8 cellular contexts compared by ENCODE assay signal in the genomic region with DNA sequence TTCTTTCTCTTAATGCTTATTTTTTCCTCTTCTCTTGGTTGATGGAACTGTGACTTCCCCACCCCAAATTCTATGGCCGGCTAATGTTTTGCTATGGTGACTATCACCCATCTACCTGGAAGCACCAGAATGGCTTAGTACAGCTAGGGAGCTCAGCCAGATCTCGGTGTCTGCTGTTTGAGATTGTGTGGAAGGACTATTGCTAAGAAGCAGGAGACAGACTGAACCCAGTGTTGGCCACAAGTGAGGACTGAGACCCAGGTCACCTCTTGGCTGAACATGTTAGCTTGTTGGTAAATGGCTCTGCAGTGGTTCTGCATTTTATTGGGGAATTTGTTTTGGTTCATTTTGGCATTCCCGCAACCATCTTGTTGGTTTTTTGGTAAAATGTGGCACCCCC. TPM values are rescaled to one million over a fixed set of nuclear protein-coding genes. Genes with fewer than 3 reads are reported as not detected.
A peak's percentile ranks its signal among the peaks of the same experiment; 100 is the strongest.
DNase-seq lines count a peak whose midpoint lies in the region; ATAC-seq, FAIRE-seq and TF ChIP-seq lines count a peak whose summit lies in the region.

No MANE protein-coding gene starts in this region.

- H2BK20ac ChIP-seq in H9 (ENCODE audit: low read depth, low read length, poor library complexity, severe bottlenecking) = no peak overlapping the region

- ATAC-seq in WTC11 = no peak
- no peak for ATAC-seq in gastroesophageal sphincter
- ATAC-seq in stimulated activated effector memory CD8-positive, alpha-beta T cell treated with anti-CD3 and anti-CD28 coated beads, Interleukin-12 subunit alpha, Interleukin-12 subunit beta, amount 100 ng/mL, for 72 hours = no peak
- no peak for ATAC-seq in HG03039 (IDR thresholded peaks at IDR 0.05; ENCODE audit: unreplicated experiment)
- no peak for ATAC-seq in GM19035 (IDR thresholded peaks at IDR 0.05; ENCODE audit: unreplicated experiment)

- TF ChIP-seq EP300 in gastroesophageal sphincter (IDR thresholded peaks at IDR 0.05) = no peak

- H4K8ac ChIP-seq in H9 (replicated peaks; ENCODE audit: insufficient read length, low read depth, low read length) = no peak overlapping the region

- H3K27me3 Mint-ChIP-seq in H9 (ENCODE audit: low read depth) (no peaks in the 10 kb centered on the region), WTC11 (ENCODE audit: low read depth) (no peaks in the 10 kb centered on the region)

- no peak overlapping the region for H2AFZ ChIP-seq in H9 (ENCODE audit: low read length)

- no CpG with 5 or more reads among the region's 3 CpGs for WGBS in H9 (ENCODE audit: extremely low coverage, insufficient read length, low lambda C conversion rate)
- WGBS in gastroesophageal sphincter (ENCODE audit: low coverage in 1 of 2), 2 donors = 38 to 60% methylated on average over 2 to 3 of the region's 3 CpGs

- H3K9me3 ChIP-seq in H9 (ENCODE audit: control insufficient read depth, low read depth, low read length) = no peaks in the 10 kb centered on the region
- H3K9me3 ChIP-seq in gastroesophageal sphincter = no peaks in the 10 kb centered on the region

- no peaks in the 10 kb centered on the region for H4K20me1 ChIP-seq in H9 (ENCODE audit: control insufficient read depth, insufficient read depth, insufficient read length)

- H3K23me2 ChIP-seq in H9 (ENCODE audit: insufficient read length, low read depth, low read length, poor library complexity, severe bottlenecking) = peaks cover 22% of the 10 kb centered on the region

- H2BK120ac ChIP-seq in H9 (ENCODE audit: low read depth, low read length, poor library complexity, severe bottlenecking) = no peak overlapping the region

- H3K27ac ChIP-seq in H9 (ENCODE audit: insufficient read length, low read depth, low read length) (peak overlapping the region; percentile 53), gastroesophageal sphincter (peak overlapping the region; percentile 52 to 100 (median 96))

- no peak for TF ChIP-seq POLR2A in gastroesophageal sphincter (IDR thresholded peaks at IDR 0.05)

- no peak overlapping the region for H2BK15ac ChIP-seq in H9 (ENCODE audit: low read depth, low read length)

- H3K9me3 Mint-ChIP-seq in H9 = no peaks in the 10 kb centered on the region; a peak in 1 of 5 replicates
- no peaks in the 10 kb centered on the region for H3K9me3 Mint-ChIP-seq in WTC11
- no peaks in the 10 kb centered on the region for H3K9me3 Mint-ChIP-seq in stimulated activated effector memory CD8-positive, alpha-beta T cell treated with anti-CD3 and anti-CD28 coated beads, Interleukin-12 subunit alpha, Interleukin-12 subunit beta, amount 100 ng/mL, for 72 hours

- CTCF ChIA-PET in WTC11 (lab: Charles Lee) = interaction anchor here (0.9 to 2.6 kb wide), 11 partner anchors 9 to 218 kb away, joined by 3 to 15 read pairs (median 5); no protein-coding TSS in a partner anchor

- H3K36me3 ChIP-seq in gastroesophageal sphincter = no peaks in the 10 kb centered on the region

- no peaks in the 10 kb centered on the region; the same call in 1 of the 2 replicates for H3K27me3 ChIP-seq in H9 (ENCODE audit: insufficient read depth, low read length)
- no peaks in the 10 kb centered on the region for H3K27me3 ChIP-seq in gastroesophageal sphincter

- peak overlapping the region; percentile 88 to 98 for H3K4me3 Mint-ChIP-seq in H9
- peak overlapping the region; percentile 92 for H3K4me3 Mint-ChIP-seq in WTC11
- H3K4me3 Mint-ChIP-seq in stimulated activated effector memory CD8-positive, alpha-beta T cell treated with anti-CD3 and anti-CD28 coated beads, Interleukin-12 subunit alpha, Interleukin-12 subunit beta, amount 100 ng/mL, for 72 hours = peak overlapping the region; percentile 84

- H3K79me1 ChIP-seq in H9 (ENCODE audit: insufficient read depth, low read depth, low read length, poor library complexity, severe bottlenecking) = no peaks in the 10 kb centered on the region

- H3T11ph ChIP-seq in H9 (ENCODE audit: low read length) = no peak overlapping the region

- peak overlapping the region; percentile 71 for H3K9ac ChIP-seq in H9 (ENCODE audit: extremely low read depth, insufficient read length, low read length)

- H3K4me3 ChIP-seq in gastroesophageal sphincter = peak overlapping the region in 1 of 2 donors; percentile 91

- H3K18ac ChIP-seq in H9 (ENCODE audit: insufficient read length, low read depth, low read length) = no peak overlapping the region

- H4K91ac ChIP-seq in H9 (ENCODE audit: insufficient read length, low read depth, low read length) = no peak overlapping the region

- H3K4me1 ChIP-seq in H9 (ENCODE audit: insufficient read depth, low read length) = peaks cover 18% of the 10 kb centered on the region
- peaks cover 16 to 76% (median 31%) of the 10 kb centered on the region in 3 donors for H3K4me1 ChIP-seq in gastroesophageal sphincter

- H3K14ac ChIP-seq in H9 (ENCODE audit: insufficient read depth, low read length) = no peak overlapping the region; the same call in 1 of the 2 replicates

- H3K4me2 ChIP-seq in H9 (ENCODE audit: insufficient read depth, insufficient read length, low read length) = peak overlapping the region; percentile 61

- H3K79me2 ChIP-seq in H9 (ENCODE audit: insufficient read depth, low read length) = peaks cover 64% of the 10 kb centered on the region

- no peak overlapping the region for H2BK5ac ChIP-seq in H9 (ENCODE audit: insufficient read length, low read length)

- H3K4me1 Mint-ChIP-seq in H9 (peaks cover 57 to 72% of the 10 kb centered on the region in 2 experiments), WTC11 (peaks cover 68% of the 10 kb centered on the region)
- H3K4me1 Mint-ChIP-seq in stimulated activated effector memory CD8-positive, alpha-beta T cell treated with anti-CD3 and anti-CD28 coated beads, Interleukin-12 subunit alpha, Interleukin-12 subunit beta, amount 100 ng/mL, for 72 hours = peaks cover 68% of the 10 kb centered on the region

- no peak for TF ChIP-seq CTCF in H9 (conservative IDR thresholded peaks at IDR 0.05)
- TF ChIP-seq CTCF in WTC11 (IDR thresholded peaks at IDR 0.05) = no peak
- no peak for TF ChIP-seq CTCF in gastroesophageal sphincter (IDR thresholded peaks at IDR 0.05)

- no peak overlapping the region for H2BK12ac ChIP-seq in H9 (ENCODE audit: insufficient read length, low read depth, low read length)

- DNase-seq in H9 (no peak), WTC11 (ENCODE audit: low spot score) (no peak), urothelium cell line (ENCODE audit: low spot score) (no peak), HuH-7.5 (ENCODE audit: low spot score) (no peak)
- no peak for DNase-seq in stimulated activated effector memory CD8-positive, alpha-beta T cell treated with anti-CD3 and anti-CD28 coated beads, Interleukin-12 subunit alpha, Interleukin-12 subunit beta, amount 100 ng/mL, for 72 hours (ENCODE audit: low spot score in 2 of 2)

- H4K5ac ChIP-seq in H9 (ENCODE audit: insufficient read length, low read depth, low read length) = no peak overlapping the region

- peaks cover 14 to 35% (median 32%) of the 10 kb centered on the region in 3 experiments for H3K36me3 Mint-ChIP-seq in H9 (ENCODE audit: insufficient read depth in 1 of 3, low read depth in 3 of 3)
- H3K36me3 Mint-ChIP-seq in WTC11 = peaks cover 6% of the 10 kb centered on the region; the same call in 1 of the 2 replicates
- H3K36me3 Mint-ChIP-seq in stimulated activated effector memory CD8-positive, alpha-beta T cell treated with anti-CD3 and anti-CD28 coated beads, Interleukin-12 subunit alpha, Interleukin-12 subunit beta, amount 100 ng/mL, for 72 hours = peaks cover 61% of the 10 kb centered on the region

- H3K56ac ChIP-seq in H9 (ENCODE audit: insufficient read length, low read depth, low read length) = no peak overlapping the region

- POLR2A ChIA-PET in WTC11 (lab: Charles Lee) = interaction anchor here (0.6 to 2.0 kb wide), 7 partner anchors 9 to 548 kb away, joined by 3 to 10 read pairs (median 4); no protein-coding TSS in a partner anchor

- H3K27ac Mint-ChIP-seq in H9 = peak overlapping the region; percentile 95 to 100 (median 98); a peak in 6 of 7 replicates
- peak overlapping the region; percentile 96 for H3K27ac Mint-ChIP-seq in WTC11
- H3K27ac Mint-ChIP-seq in stimulated activated effector memory CD8-positive, alpha-beta T cell treated with anti-CD3 and anti-CD28 coated beads, Interleukin-12 subunit alpha, Interleukin-12 subunit beta, amount 100 ng/mL, for 72 hours = peak overlapping the region; percentile 92

- H3K4ac ChIP-seq in H9 (ENCODE audit: low read depth, low read length) = no peak overlapping the region

- H3K23ac ChIP-seq in H9 (ENCODE audit: insufficient read length, low read depth, low read length) = no peak overlapping the region

- H2AK5ac ChIP-seq in H9 (ENCODE audit: insufficient read length, low read length) = no peak overlapping the region

- no peak for FAIRE-seq in urothelium cell line (lab: Jason Lieb, UNC)

TF ChIP-seq in WTC11, 78 proteins besides CTCF, POLR2A, EP300 and RAD21:
- TF ChIP-seq EMX1 (CRISPR knock-in tag; IDR thresholded peaks at IDR 0.05) (no peak), NR3C1 (CRISPR knock-in tag; conservative IDR thresholded peaks at IDR 0.05; ENCODE audit: low read depth) (no peak), ZNF416 (CRISPR knock-in tag; IDR thresholded peaks at IDR 0.05) (no peak), CREM (CRISPR knock-in tag; IDR thresholded peaks at IDR 0.05) (no peak)
- TF ChIP-seq, protein P1, sequence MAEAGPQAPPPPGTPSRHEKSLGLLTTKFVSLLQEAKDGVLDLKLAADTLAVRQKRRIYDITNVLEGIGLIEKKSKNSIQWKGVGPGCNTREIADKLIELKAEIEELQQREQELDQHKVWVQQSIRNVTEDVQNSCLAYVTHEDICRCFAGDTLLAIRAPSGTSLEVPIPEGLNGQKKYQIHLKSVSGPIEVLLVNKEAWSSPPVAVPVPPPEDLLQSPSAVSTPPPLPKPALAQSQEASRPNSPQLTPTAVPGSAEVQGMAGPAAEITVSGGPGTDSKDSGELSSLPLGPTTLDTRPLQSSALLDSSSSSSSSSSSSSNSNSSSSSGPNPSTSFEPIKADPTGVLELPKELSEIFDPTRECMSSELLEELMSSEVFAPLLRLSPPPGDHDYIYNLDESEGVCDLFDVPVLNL (CRISPR knock-in tag; IDR thresholded peaks at IDR 0.05; ENCODE audit: borderline replicate concordance, low read depth) = no peak
- TF ChIP-seq, protein P2, sequence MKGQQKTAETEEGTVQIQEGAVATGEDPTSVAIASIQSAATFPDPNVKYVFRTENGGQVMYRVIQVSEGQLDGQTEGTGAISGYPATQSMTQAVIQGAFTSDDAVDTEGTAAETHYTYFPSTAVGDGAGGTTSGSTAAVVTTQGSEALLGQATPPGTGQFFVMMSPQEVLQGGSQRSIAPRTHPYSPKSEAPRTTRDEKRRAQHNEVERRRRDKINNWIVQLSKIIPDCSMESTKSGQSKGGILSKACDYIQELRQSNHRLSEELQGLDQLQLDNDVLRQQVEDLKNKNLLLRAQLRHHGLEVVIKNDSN (CRISPR knock-in tag; IDR thresholded peaks at IDR 0.05) = no peak
- TF ChIP-seq, protein P3, sequence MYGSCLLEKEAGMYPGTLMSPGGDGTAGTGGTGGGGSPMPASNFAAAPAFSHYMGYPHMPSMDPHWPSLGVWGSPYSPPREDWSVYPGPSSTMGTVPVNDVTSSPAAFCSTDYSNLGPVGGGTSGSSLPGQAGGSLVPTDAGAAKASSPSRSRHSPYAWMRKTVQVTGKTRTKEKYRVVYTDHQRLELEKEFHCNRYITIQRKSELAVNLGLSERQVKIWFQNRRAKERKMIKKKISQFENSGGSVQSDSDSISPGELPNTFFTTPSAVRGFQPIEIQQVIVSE (CRISPR knock-in tag; IDR thresholded peaks at IDR 0.05; ENCODE audit: borderline replicate concordance) = no peak

RNA-seq across cellular contexts. Expression of a gene that starts 2.7 kb away (rescaled TPM):
- total RNA-seq in H9 (2021) (243 and 251 TPM in 2 replicates), WTC11 (2021) (272 to 314 TPM (median 311 TPM) in 3 replicates), gastroesophageal sphincter (100 to 1,000 TPM; 102 to 198 (median 108) TPM)
